ENCODE assay signal across 10 cellular contexts in genomic region chr9:35520404-35520790, GRCh38. TPM values are rescaled to one million over a fixed set of nuclear protein-coding genes. Genes with fewer than 3 reads are reported as not detected.
DNase-seq lines count a peak whose midpoint lies in the region; ATAC-seq, FAIRE-seq and TF ChIP-seq lines count a peak whose summit lies in the region.
"Had no signal": no experiment of that assay in that cellular context is flagged by ENCODE, and none has a peak within 500 bp of the region (broad histone marks: within the 10 kb centered on the region; RNA-seq: fewer than 3 reads in every experiment).

No MANE protein-coding gene starts in this region.

- no peak for TF ChIP-seq EP300 in A549 (IDR thresholded peaks at IDR 0.05)

- intact Hi-C loops in right cardiac atrium (cut with DNase I) (no loop called here), prostate gland (cut with DNase I) (no loop called here)

- TF ChIP-seq RAD21 in A549 (conservative IDR thresholded peaks at IDR 0.05 in 1 of 2, IDR thresholded peaks at IDR 0.05 in 1 of 2) = no peak

- H3K4me3 ChIP-seq in A549 (no peak overlapping the region), right cardiac atrium (ENCODE audit: low read length) (no peak overlapping the region), prostate gland (no peak overlapping the region)

- TF ChIP-seq CTCF in A549 (IDR thresholded peaks at IDR 0.05) = no peak
- TF ChIP-seq CTCF in prostate gland (IDR thresholded peaks at IDR 0.05) = no peak

- ATAC-seq in A549 (no peak), right cardiac atrium (no peak), GM18511 (IDR thresholded peaks at IDR 0.05; ENCODE audit: unreplicated experiment) (no peak), GM18909 (IDR thresholded peaks at IDR 0.05; ENCODE audit: poor library complexity, unreplicated experiment) (no peak)

- no peak for DNase-seq in A549 (ENCODE audit: low read depth in 1 of 2, low spot score in 1 of 2)
- DNase-seq in right cardiac atrium = no peak
- no peak for DNase-seq in prostate gland (ENCODE audit: low spot score)
- no peak for DNase-seq in effector CD8-positive, alpha-beta T cell (lab: John Stamatoyannopoulos, UW)
- no peak for DNase-seq in HK-2 (ENCODE audit: unreplicated experiment)
- DNase-seq: activated T-cell treated with anti-CD3 and anti-CD28 coated beads, Interleukin-2, amount 50 U/mL, for 1 hour; NCI-H2081 treated with DMSO at 0.1 percent for 48 hours had no signal

- H3K4me2 ChIP-seq in A549 = peak overlapping the region; percentile 70

- CTCF ChIA-PET in A549 (lab: Yijun Ruan, JAX) = interaction anchor here (1.3 to 10.0 kb wide), 10 partner anchors 9 to 404 kb away, joined by 3 to 146 read pairs (median 6); partner anchors contain the start of gene RUSC2

- no peak for FAIRE-seq in A549 (lab: Jason Lieb, UNC)

- H3K27ac ChIP-seq in A549 = peak overlapping the region; percentile 95 to 96
- peak overlapping the region; percentile 70 for H3K27ac ChIP-seq in angular gyrus (ENCODE audit: low read depth, low read length)
- peak overlapping the region; percentile 78 for H3K27ac ChIP-seq in right cardiac atrium (ENCODE audit: low read length)
- H3K27ac ChIP-seq in prostate gland = peak overlapping the region; percentile 69 to 76

- H3K4me1 ChIP-seq in A549 = peaks cover 94% of the 10 kb centered on the region
- H3K4me1 ChIP-seq in right cardiac atrium (ENCODE audit: control insufficient read depth, insufficient read depth, low read length) = peaks cover 42% of the 10 kb centered on the region
- H3K4me1 ChIP-seq in prostate gland (replicated peaks) = peaks cover 5% of the 10 kb centered on the region

- POLR2A ChIA-PET in A549 (lab: Yijun Ruan, JAX) = interaction anchor here (0.6 to 3.2 kb wide), 4 partner anchors 31 to 417 kb away, joined by 3 to 18 read pairs (median 6); partner anchors contain the start of genes RUSC2 and STOML2

- WGBS in A549 (ENCODE audit: missing lambda C conversion rate) = 61% methylated on average over 1 of the region's 1 CpG
- WGBS in right cardiac atrium = 44% methylated on average over 1 of the region's 1 CpG
- 63% methylated on average over 1 of the region's 1 CpG for WGBS in prostate gland

- H3K9me3 ChIP-seq in A549 = no peaks in the 10 kb centered on the region
- no peaks in the 10 kb centered on the region for H3K9me3 ChIP-seq in right cardiac atrium (ENCODE audit: control insufficient read depth, low read length)
- no peaks in the 10 kb centered on the region for H3K9me3 ChIP-seq in prostate gland

- TF ChIP-seq POLR2A in A549 (IDR thresholded peaks at IDR 0.05; ENCODE audit: low read length) = no peak
- TF ChIP-seq POLR2A in prostate gland (IDR thresholded peaks at IDR 0.05) = no peak

- no peaks in the 10 kb centered on the region for H3K36me3 ChIP-seq in prostate gland

- no peaks in the 10 kb centered on the region for H3K27me3 ChIP-seq in right cardiac atrium (ENCODE audit: control insufficient read depth, insufficient read depth)
- no peaks in the 10 kb centered on the region for H3K27me3 ChIP-seq in prostate gland (replicated peaks; ENCODE audit: insufficient read depth)

TF ChIP-seq in A549, 52 proteins besides CTCF, POLR2A, EP300 and RAD21:
- TF ChIP-seq MYC (IDR thresholded peaks at IDR 0.05; ENCODE audit: borderline replicate concordance, low read length) (no peak), EHMT2 (IDR thresholded peaks at IDR 0.05; ENCODE audit: low read depth) (no peak), JUNB (IDR thresholded peaks at IDR 0.05) (no peak), FOXS1 (CRISPR knock-in tag; IDR thresholded peaks at IDR 0.05) (no peak), MAZ (IDR thresholded peaks at IDR 0.05; ENCODE audit: borderline replicate concordance, low read depth, low read length) (no peak), ZNF302 (CRISPR knock-in tag; IDR thresholded peaks at IDR 0.05) (no peak), RARB (CRISPR knock-in tag; IDR thresholded peaks at IDR 0.05) (no peak), HOXA7 (CRISPR knock-in tag; IDR thresholded peaks at IDR 0.05) (no peak), TFCP2L1 (CRISPR knock-in tag; IDR thresholded peaks at IDR 0.05) (no peak), BCL3 (IDR thresholded peaks at IDR 0.05) (no peak)

RNA-seq across cellular contexts. Expression of gene RUSC2, which starts 30.5 kb away (rescaled TPM):
- polyA plus RNA-seq in A549 (2011; rRNA removed) = 15.9 and 16.8 TPM in 2 replicates
- 17.6 and 25.3 TPM in 2 replicates for polyA plus RNA-seq in A549 (2012; cell fraction: cytosol; rRNA removed)
- polyA plus RNA-seq in A549 (2012; cell fraction: nucleus; rRNA removed) = 67.7 and 81.9 TPM in 2 replicates
- polyA plus RNA-seq in A549 (2017; fragmentation: RNase III; extraction: RNeasy Plus Mini Kit Qiagen cat#74134 plus additional on column Dnase treatment) = 21.0 to 21.6 TPM (median 21.2 TPM) in 3 replicates
- polyA minus RNA-seq in A549 (2011; rRNA and poly(A)+ RNA removed) = 77.7 and 84.8 TPM in 2 replicates
- total RNA-seq in right cardiac atrium = 10 to 100 TPM; 30.7 to 41.4 (median 35.5) TPM
- 23.6 TPM for polyA plus RNA-seq in right cardiac atrium
- total RNA-seq in prostate gland = 10 to 100 TPM; 13.6 to 33.1 TPM
